1 cellular context compared by ENCODE assay signal in genomic region chr9:109825383-109825782, GRCh38.
A peak's percentile ranks its signal among the peaks of the same experiment; 100 is the strongest.
TF ChIP-seq lines count a peak whose summit lies in the region.
"Not testable (repeated sequence)": the region's sequence is repeated elsewhere in the genome, so short reads cannot be mapped to it uniquely, and the experiment has no call there.

No MANE protein-coding gene starts in this region.

- not testable (repeated sequence) for H3K36me3 ChIP-seq in HEK293 (ENCODE audit: control insufficient read depth in 2 of 2, insufficient read depth in 1 of 2, low read length in 2 of 2)

- not testable (repeated sequence) for H3K4me1 ChIP-seq in HEK293 (ENCODE audit: control insufficient read depth, insufficient read depth, low read length)

- H3K4me3 ChIP-seq in HEK293 (ENCODE audit: low read depth, low read length): not testable (repeated sequence)

- CTCF ChIA-PET in HEK293 (lab: Yijun Ruan, JAX): not testable (repeated sequence)

- not testable (repeated sequence) for TF ChIP-seq CTCF in HEK293 (tag by site-specific recombination; IDR thresholded peaks at IDR 0.05)

- H3K9me3 ChIP-seq in HEK293 (ENCODE audit: control insufficient read depth, insufficient read depth, low read depth, low read length): not testable (repeated sequence)

- POLR2A ChIA-PET in HEK293 (lab: Yijun Ruan, JAX): not testable (repeated sequence)

- not testable (repeated sequence) for H3K27ac ChIP-seq in HEK293 (ENCODE audit: extremely low read depth, low read depth, low read length)

TF ChIP-seq in HEK293, 187 proteins besides CTCF, POLR2A, EP300 and RAD21:
- TF ChIP-seq SCRT1 (tag by site-specific recombination; IDR thresholded peaks at IDR 0.05; ENCODE audit: borderline replicate concordance) (peak; percentile 64; the same call in 1 of the 2 replicates), SCRT2 (tag by site-specific recombination; IDR thresholded peaks at IDR 0.05) (peak; percentile 67)
